26 cellular contexts compared by ENCODE assay signal in genomic region chr18:35516789-35517188, GRCh38.
"Had no signal": no experiment of that assay in that cellular context is flagged by ENCODE, and none has a peak within 500 bp of the region (broad histone marks: within the 10 kb centered on the region; RNA-seq: fewer than 3 reads in every experiment).

No MANE protein-coding gene starts in this region.

- H3K4me1 Mint-ChIP-seq: activated CD8-positive, alpha-beta memory T cell treated with anti-CD3 and anti-CD28 coated beads, Interleukin-2, amount 10 ng/mL, durations not matched to agents 7 days and 5 days; activated naive CD4-positive, alpha-beta T cell treated with anti-CD3 and anti-CD28 coated beads, Interleukin-2, amount 50 U/mL, for 24 hours; activated naive CD8-positive, alpha-beta T cell treated with anti-CD3 and anti-CD28 coated beads, Interleukin-2, amount 50 U/mL, for 24 hours; central memory CD8-positive, alpha-beta T cell; immature natural killer cell; stimulated activated effector memory CD8-positive, alpha-beta T cell treated with anti-CD3 and anti-CD28 coated beads, Interleukin-12 subunit alpha, Interleukin-12 subunit beta, amount 100 ng/mL, for 72 hours had no signal

- H3K9me3 ChIP-seq: stomach, suprapubic skin, tibial nerve had no signal

- H3K27ac Mint-ChIP-seq: activated CD4-positive, alpha-beta T cell treated with anti-CD3 and anti-CD28 coated beads for 36 hours; activated CD8-positive, alpha-beta memory T cell treated with anti-CD3 and anti-CD28 coated beads, Interleukin-2, amount 10 ng/mL, durations not matched to agents 7 days and 5 days; activated CD8-positive, alpha-beta T cell treated with anti-CD3 and anti-CD28 coated beads, Interleukin-2, amount 10 ng/mL, durations not matched to agents 7 days and 5 days; activated naive CD4-positive, alpha-beta T cell treated with anti-CD3 and anti-CD28 coated beads, Interleukin-2, amount 50 U/mL, for 24 hours; activated naive CD8-positive, alpha-beta T cell treated with anti-CD3 and anti-CD28 coated beads, Interleukin-2, amount 50 U/mL, for 24 hours; activated T-helper 2 cell treated with anti-CD3 and anti-CD28 coated beads, Interferon-gamma antibody, Interleukin-2, Interleukin-4, amounts not matched to agents 10 μg/mL and 5 μg/mL and 100 μg/mL, durations not matched to agents 14 hours and 24 hours and 36 hours; immature natural killer cell; memory B cell; natural killer cell; stimulated activated effector memory CD8-positive, alpha-beta T cell treated with anti-CD3 and anti-CD28 coated beads, Interleukin-12 subunit alpha, Interleukin-12 subunit beta, amount 100 ng/mL, for 72 hours had no signal

- H3K36me3 Mint-ChIP-seq: activated CD8-positive, alpha-beta memory T cell treated with anti-CD3 and anti-CD28 coated beads, Interleukin-2, amount 10 ng/mL, durations not matched to agents 7 days and 5 days; activated naive CD4-positive, alpha-beta T cell treated with anti-CD3 and anti-CD28 coated beads, Interleukin-2, amount 50 U/mL, for 24 hours; immature natural killer cell; memory B cell; natural killer cell; stimulated activated effector memory CD8-positive, alpha-beta T cell treated with anti-CD3 and anti-CD28 coated beads, Interleukin-12 subunit alpha, Interleukin-12 subunit beta, amount 100 ng/mL, for 72 hours had no signal

- H3K27ac ChIP-seq: stomach, suprapubic skin had no signal

- H3K4me3 Mint-ChIP-seq: activated CD4-positive, alpha-beta T cell treated with anti-CD3 and anti-CD28 coated beads for 36 hours; activated CD8-positive, alpha-beta memory T cell treated with anti-CD3 and anti-CD28 coated beads, Interleukin-2, amount 10 ng/mL, durations not matched to agents 7 days and 5 days; activated CD8-positive, alpha-beta T cell treated with anti-CD3 and anti-CD28 coated beads, Interleukin-2, amount 10 ng/mL, durations not matched to agents 7 days and 5 days; activated naive CD4-positive, alpha-beta T cell treated with anti-CD3 and anti-CD28 coated beads, Interleukin-2, amount 50 U/mL, for 24 hours; activated naive CD8-positive, alpha-beta T cell treated with anti-CD3 and anti-CD28 coated beads, Interleukin-2, amount 50 U/mL, for 24 hours; central memory CD8-positive, alpha-beta T cell; immature natural killer cell; memory B cell; natural killer cell; stimulated activated effector memory CD8-positive, alpha-beta T cell treated with anti-CD3 and anti-CD28 coated beads, Interleukin-12 subunit alpha, Interleukin-12 subunit beta, amount 100 ng/mL, for 72 hours had no signal

- DNase-seq: activated CD4-positive, alpha-beta T cell treated with anti-CD3 and anti-CD28 coated beads for 36 hours; activated CD4-positive, CD25-positive, alpha-beta regulatory T cell; activated CD8-positive, alpha-beta memory T cell treated with anti-CD3 and anti-CD28 coated beads, Interleukin-2, amount 10 ng/mL, durations not matched to agents 7 days and 5 days; activated CD8-positive, alpha-beta T cell treated with anti-CD3 and anti-CD28 coated beads, Interleukin-2, amount 10 ng/mL, durations not matched to agents 7 days and 5 days; activated naive CD8-positive, alpha-beta T cell treated with anti-CD3 and anti-CD28 coated beads, Interleukin-2, amount 50 U/mL, for 24 hours; activated T-cell treated with anti-CD3 and anti-CD28 coated beads, Interleukin-2, amount 50 U/mL, for 48 hours; amygdala; dorsolateral prefrontal cortex; effector memory CD4-positive, alpha-beta T cell; glutamatergic neuron; hypothalamus; immature natural killer cell; kidney; left colon; natural killer cell; stimulated activated CD4-positive, alpha-beta T cell treated with anti-CD3 and anti-CD28 coated beads, Interleukin-4, amount 100 ng/mL, for 24 hours; stomach; T-helper 1 cell had no signal

- H3K27me3 ChIP-seq: dorsolateral prefrontal cortex, stomach, suprapubic skin, tibial nerve had no signal

- H3K36me3 ChIP-seq: stomach, suprapubic skin, tibial nerve had no signal

- H3K4me3 ChIP-seq: dorsolateral prefrontal cortex, skin epidermis, stomach, suprapubic skin, tibial nerve had no signal

- H3K9me3 Mint-ChIP-seq: activated naive CD4-positive, alpha-beta T cell treated with anti-CD3 and anti-CD28 coated beads, Interleukin-2, amount 50 U/mL, for 24 hours; activated naive CD8-positive, alpha-beta T cell treated with anti-CD3 and anti-CD28 coated beads, Interleukin-2, amount 50 U/mL, for 24 hours; activated T-helper 2 cell treated with anti-CD3 and anti-CD28 coated beads, Interferon-gamma antibody, Interleukin-2, Interleukin-4, amounts not matched to agents 10 μg/mL and 5 μg/mL and 100 μg/mL, durations not matched to agents 14 hours and 24 hours and 36 hours; central memory CD8-positive, alpha-beta T cell; immature natural killer cell; memory B cell; natural killer cell; stimulated activated effector memory CD8-positive, alpha-beta T cell treated with anti-CD3 and anti-CD28 coated beads, Interleukin-12 subunit alpha, Interleukin-12 subunit beta, amount 100 ng/mL, for 72 hours had no signal

- H3K27me3 Mint-ChIP-seq: activated CD4-positive, alpha-beta T cell treated with anti-CD3 and anti-CD28 coated beads for 36 hours; activated CD8-positive, alpha-beta memory T cell treated with anti-CD3 and anti-CD28 coated beads, Interleukin-2, amount 10 ng/mL, durations not matched to agents 7 days and 5 days; activated naive CD4-positive, alpha-beta T cell treated with anti-CD3 and anti-CD28 coated beads, Interleukin-2, amount 50 U/mL, for 24 hours; activated naive CD8-positive, alpha-beta T cell treated with anti-CD3 and anti-CD28 coated beads, Interleukin-2, amount 50 U/mL, for 24 hours; central memory CD8-positive, alpha-beta T cell; memory B cell had no signal
